16 cellular contexts compared by ENCODE assay signal in the genomic region with DNA sequence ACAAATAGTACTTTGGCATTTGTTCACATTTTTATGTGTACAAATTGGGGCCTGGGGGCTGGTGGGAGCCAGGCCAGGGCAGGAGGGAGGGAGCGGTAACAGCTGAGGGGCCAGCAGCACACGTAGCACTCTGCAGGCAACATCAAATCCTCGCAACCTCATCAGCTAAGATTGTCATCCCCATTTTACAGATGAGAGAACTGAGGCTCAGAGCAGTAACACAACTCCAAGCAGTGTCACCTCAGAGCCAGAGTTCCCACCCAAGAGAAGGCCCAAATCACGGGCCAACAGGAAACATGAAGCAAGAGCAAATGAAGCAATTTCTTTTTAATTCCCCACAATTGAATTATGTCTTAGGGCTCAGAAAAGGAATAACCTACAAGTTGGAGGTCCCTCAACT. TPM values are rescaled to one million over a fixed set of nuclear protein-coding genes. Genes with fewer than 3 reads are reported as not detected.
DNase-seq lines count a peak whose midpoint lies in the region; ATAC-seq and TF ChIP-seq lines count a peak whose summit lies in the region.
"Had no signal": no experiment of that assay in that cellular context is flagged by ENCODE, and none has a peak within 500 bp of the region (broad histone marks: within the 10 kb centered on the region; RNA-seq: fewer than 3 reads in every experiment).

No MANE protein-coding gene starts in this region.

- intact Hi-C loops in CD4-positive, alpha-beta memory T cell (cut with micrococcal nuclease), result no loop called here
- intact Hi-C loops in prostate gland (cut with DNase I), result no loop called here

- CTCF ChIA-PET in CD4-positive, alpha-beta memory T cell (lab: Charles Lee; ENCODE audit: partially characterized antibody), result interaction anchor here (1.0 to 2.0 kb wide), 4 partner anchors 19 to 35 kb away, joined by 3 to 10 read pairs (median 4); no protein-coding TSS in a partner anchor
- CTCF ChIA-PET in WTC11 (lab: Charles Lee), result interaction anchor here (0.6 to 12.0 kb wide), 3 partner anchors 28 to 35 kb away, joined by 3 to 107 read pairs (median 24); no protein-coding TSS in a partner anchor

- H3K36me3 Mint-ChIP-seq in CD4-positive, alpha-beta memory T cell, result peaks cover 3 to 13% of the 10 kb centered on the region in 2 donors
- no peaks in the 10 kb centered on the region for H3K36me3 Mint-ChIP-seq in WTC11

- no peak for ATAC-seq in WTC11

- H3K4me1 Mint-ChIP-seq in CD4-positive, alpha-beta memory T cell, result peaks cover 50 to 93% (median 78%) of the 10 kb centered on the region in 4 donors
- H3K4me1 Mint-ChIP-seq in WTC11, result peaks cover 43% of the 10 kb centered on the region

- H3K27ac Mint-ChIP-seq in CD4-positive, alpha-beta memory T cell, result peak overlapping the region in 4 of 7 donors; percentile 27 to 43 (median 36)
- H3K27ac Mint-ChIP-seq in WTC11, result 0 out of 2 replicates have a peak overlapping the region, but pooled peaks have one; percentile 27
- H3K27ac Mint-ChIP-seq: activated T-helper 2 cell treated with anti-CD3 and anti-CD28 coated beads, Interferon-gamma antibody, Interleukin-2, Interleukin-4, amounts not matched to agents 10 μg/mL and 5 μg/mL and 100 μg/mL, durations not matched to agents 14 hours and 24 hours and 36 hours had no signal

- H3K4me3 Mint-ChIP-seq in CD4-positive, alpha-beta memory T cell, result peak overlapping the region in 1 of 8 donors; percentile 1
- H3K4me3 Mint-ChIP-seq in WTC11, result no peak overlapping the region

- H3K9me3 ChIP-seq in CD4-positive, alpha-beta memory T cell (ENCODE audit: control insufficient read depth in 1 of 2, low read length in 2 of 2), result no peaks in the 10 kb centered on the region
- no peaks in the 10 kb centered on the region for H3K9me3 ChIP-seq in prostate gland
- H3K9me3 ChIP-seq: neutrophil had no signal

- TF ChIP-seq POLR2A in prostate gland (IDR thresholded peaks at IDR 0.05), result no peak

- DNase-seq in CD4-positive, alpha-beta memory T cell, result no peak
- no peak for DNase-seq in WTC11 (ENCODE audit: low spot score)
- DNase-seq in fibroblast of the aortic adventitia (ENCODE audit: low read depth), result peak; percentile 32
- no peak for DNase-seq in prostate gland (ENCODE audit: low spot score)
- DNase-seq in stimulated activated CD4-positive, alpha-beta T cell treated with anti-CD3 and anti-CD28 coated beads, Interleukin-4, amount 100 ng/mL, for 4 hours, result no peak
- no peak for DNase-seq in effector CD4-positive, alpha-beta T cell
- DNase-seq in SW480 (ENCODE audit: low spot score), result no peak
- DNase-seq in NCI-H1048 (lab: John Stamatoyannopoulos, UW), result no peak
- DNase-seq: activated CD4-positive, alpha-beta T cell treated with anti-CD3 and anti-CD28 coated beads, Interleukin-2, amount 50 U/mL, for 4 hours; aorta; NCI-H1436; NCI-H526; T1000 had no signal

- WGBS in prostate gland, result 74% methylated on average over 4 of the region's 4 CpGs

- H3K36me3 ChIP-seq in CD4-positive, alpha-beta memory T cell (ENCODE audit: insufficient read depth, low read length), result no peaks in the 10 kb centered on the region
- no peaks in the 10 kb centered on the region for H3K36me3 ChIP-seq in prostate gland
- H3K36me3 ChIP-seq: neutrophil had no signal

- H3K9me3 Mint-ChIP-seq in CD4-positive, alpha-beta memory T cell, result no peaks in the 10 kb centered on the region
- no peaks in the 10 kb centered on the region for H3K9me3 Mint-ChIP-seq in WTC11
- H3K9me3 Mint-ChIP-seq: activated T-helper 2 cell treated with anti-CD3 and anti-CD28 coated beads, Interferon-gamma antibody, Interleukin-2, Interleukin-4, amounts not matched to agents 10 μg/mL and 5 μg/mL and 100 μg/mL, durations not matched to agents 14 hours and 24 hours and 36 hours had no signal

- H3K4me1 ChIP-seq in CD4-positive, alpha-beta memory T cell (ENCODE audit: insufficient read depth, low read length), result peaks cover 96% of the 10 kb centered on the region
- peaks cover 39% of the 10 kb centered on the region for H3K4me1 ChIP-seq in prostate gland (replicated peaks)

- no peaks in the 10 kb centered on the region for H3K27me3 ChIP-seq in CD4-positive, alpha-beta memory T cell (ENCODE audit: insufficient read depth, low read length)
- no peaks in the 10 kb centered on the region for H3K27me3 ChIP-seq in prostate gland (replicated peaks; ENCODE audit: insufficient read depth)
- H3K27me3 ChIP-seq: hepatocyte had no signal

- H3K27me3 Mint-ChIP-seq in CD4-positive, alpha-beta memory T cell, result no peaks in the 10 kb centered on the region
- H3K27me3 Mint-ChIP-seq in WTC11 (ENCODE audit: low read depth), result no peaks in the 10 kb centered on the region

- no peak for TF ChIP-seq CTCF in WTC11 (IDR thresholded peaks at IDR 0.05)
- no peak for TF ChIP-seq CTCF in fibroblast of the aortic adventitia (IDR thresholded peaks at IDR 0.05; ENCODE audit: insufficient read depth, low read length)
- TF ChIP-seq CTCF in prostate gland (IDR thresholded peaks at IDR 0.05), result no peak

- no peak overlapping the region for H3K4me3 ChIP-seq in CD4-positive, alpha-beta memory T cell (ENCODE audit: low read length in 2 of 2)
- no peak overlapping the region for H3K4me3 ChIP-seq in fibroblast of the aortic adventitia (ENCODE audit: low read depth, low read length)
- no peak overlapping the region for H3K4me3 ChIP-seq in prostate gland
- H3K4me3 ChIP-seq: hepatocyte had no signal

- H3K27ac ChIP-seq in CD4-positive, alpha-beta memory T cell (ENCODE audit: low read depth, low read length), result peak overlapping the region; percentile 0
- H3K27ac ChIP-seq in prostate gland, result peak overlapping the region; percentile 58 to 70
- H3K27ac ChIP-seq: neutrophil had no signal

- POLR2A ChIA-PET in CD4-positive, alpha-beta memory T cell (lab: Charles Lee; ENCODE audit: partially characterized antibody), result interaction anchor here (1.4 to 20.6 kb wide), 3 partner anchors 10 to 14 kb away, joined by 4 to 599 read pairs (median 34); a partner anchor contains a TSS
- POLR2A ChIA-PET in WTC11 (lab: Charles Lee), result interaction anchor here (1.0 kb wide), 1 partner anchor 8 kb away, joined by 3 read pairs; no protein-coding TSS in a partner anchor

TF ChIP-seq in WTC11, 78 proteins besides CTCF, POLR2A, EP300 and RAD21:
- TF ChIP-seq, protein P1, sequence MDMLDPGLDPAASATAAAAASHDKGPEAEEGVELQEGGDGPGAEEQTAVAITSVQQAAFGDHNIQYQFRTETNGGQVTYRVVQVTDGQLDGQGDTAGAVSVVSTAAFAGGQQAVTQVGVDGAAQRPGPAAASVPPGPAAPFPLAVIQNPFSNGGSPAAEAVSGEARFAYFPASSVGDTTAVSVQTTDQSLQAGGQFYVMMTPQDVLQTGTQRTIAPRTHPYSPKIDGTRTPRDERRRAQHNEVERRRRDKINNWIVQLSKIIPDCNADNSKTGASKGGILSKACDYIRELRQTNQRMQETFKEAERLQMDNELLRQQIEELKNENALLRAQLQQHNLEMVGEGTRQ (CRISPR knock-in tag; IDR thresholded peaks at IDR 0.05), result no peak
- TF ChIP-seq GTF2I (CRISPR knock-in tag; conservative IDR thresholded peaks at IDR 0.05) (0 out of 2 replicates have a peak, but pooled peaks have one; percentile 31), KAT7 (CRISPR knock-in tag; IDR thresholded peaks at IDR 0.05; ENCODE audit: borderline replicate concordance) (no peak)

RNA-seq across cellular contexts. Expression of a gene that starts 14.1 kb away (rescaled TPM):
- 10 to 100 TPM; 39.0 to 41.3 TPM for total RNA-seq in CD4-positive, alpha-beta memory T cell
- polyA plus RNA-seq in CD4-positive, alpha-beta memory T cell, result 1 to 10 TPM; 1.3 to 5.2 TPM
- total RNA-seq in WTC11 (2021), result 6.5 to 8.1 TPM (median 6.9 TPM) in 3 replicates
- total RNA-seq in fibroblast of the aortic adventitia (ENCODE audit: low replicate concordance), result 3.3 and 23.4 TPM in 2 replicates
- total RNA-seq in prostate gland, result 10 to 100 TPM; 13.6 to 20.4 TPM

RNA-seq across cellular contexts. Expression of a gene that starts 40.0 kb away (rescaled TPM):
- 1 to 10 TPM; 1.4 to 1.5 TPM for total RNA-seq in CD4-positive, alpha-beta memory T cell
- polyA plus RNA-seq in CD4-positive, alpha-beta memory T cell, result 1 to 10 TPM; 1.1 to 1.6 TPM
- total RNA-seq in WTC11 (2021) (31.0 to 37.5 TPM (median 36.2 TPM) in 3 replicates), fibroblast of the aortic adventitia (ENCODE audit: low replicate concordance) (7.8 and 9.5 TPM in 2 replicates), prostate gland (10 to 100 TPM; 15.7 to 58.4 TPM)
